Comparison of ENCODE assay signal across 17 cellular contexts in the genomic region with DNA sequence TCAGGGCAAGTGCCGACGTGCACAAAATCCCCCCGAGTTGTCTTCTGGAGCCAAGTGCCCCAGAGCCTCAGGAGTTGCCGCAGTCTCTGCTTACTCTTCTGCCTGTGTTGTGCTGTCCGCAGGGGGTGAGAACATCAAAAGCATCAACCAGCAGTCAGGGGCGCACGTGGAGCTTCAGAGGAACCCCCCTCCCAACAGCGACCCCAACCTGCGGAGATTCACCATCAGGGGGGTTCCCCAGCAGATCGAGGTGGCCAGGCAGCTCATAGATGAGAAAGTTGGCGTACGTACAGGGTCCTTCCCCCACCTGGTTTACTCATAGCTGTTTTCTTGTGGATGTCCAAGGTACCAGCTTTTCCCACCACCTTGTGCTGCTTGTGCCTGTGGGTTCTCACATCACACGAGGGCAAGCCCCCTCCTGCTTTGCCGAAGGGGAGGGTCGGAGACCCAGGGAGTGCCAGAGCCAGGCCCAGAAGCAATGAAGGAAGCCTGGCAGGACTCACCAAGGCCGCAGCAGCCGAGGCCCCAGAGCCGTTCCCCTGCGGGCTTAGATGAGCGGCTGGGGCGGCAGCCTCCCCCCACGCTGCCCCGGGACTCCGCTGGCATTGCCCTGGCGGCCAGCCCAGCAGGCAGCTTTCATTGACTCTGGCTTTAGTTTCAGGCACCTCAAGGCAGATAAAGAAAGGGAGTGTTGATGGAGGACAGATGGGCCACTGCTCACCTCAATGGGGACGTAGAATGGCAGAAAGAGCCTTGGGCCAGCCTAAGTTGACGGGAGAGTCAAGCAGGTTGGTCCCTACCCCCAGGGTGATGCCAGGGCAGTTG. TPM values are rescaled to one million over a fixed set of nuclear protein-coding genes. Genes with fewer than 3 reads are reported as not detected.
"Had no signal": no experiment of that assay in that cellular context is flagged by ENCODE, and none has a peak within 500 bp of the region (broad histone marks: within the 10 kb centered on the region; RNA-seq: fewer than 3 reads in every experiment).

No MANE protein-coding gene starts in this region.

- ATAC-seq: activated T-helper 17 cell treated with anti-CD3 and anti-CD28 coated beads, Interleukin-2, amount 50 U/mL, for 72 hours; gastrocnemius medialis; left colon; stimulated activated effector memory CD8-positive, alpha-beta T cell treated with anti-CD3 and anti-CD28 coated beads, Interleukin-12 subunit alpha, Interleukin-12 subunit beta, amount 100 ng/mL, for 72 hours had no signal

- H3K27ac Mint-ChIP-seq: activated naive CD4-positive, alpha-beta T cell treated with anti-CD3 and anti-CD28 coated beads, Interleukin-2, amount 10 ng/mL, durations not matched to agents 7 days and 5 days; activated T-helper 17 cell treated with anti-CD3 and anti-CD28 coated beads, Interleukin-2, amount 50 U/mL, for 72 hours; memory B cell; stimulated activated effector memory CD8-positive, alpha-beta T cell treated with anti-CD3 and anti-CD28 coated beads, Interleukin-12 subunit alpha, Interleukin-12 subunit beta, amount 100 ng/mL, for 72 hours had no signal

- H3K9me3 Mint-ChIP-seq: activated naive CD4-positive, alpha-beta T cell treated with anti-CD3 and anti-CD28 coated beads, Interleukin-2, amount 10 ng/mL, durations not matched to agents 7 days and 5 days; activated T-helper 17 cell treated with anti-CD3 and anti-CD28 coated beads, Interleukin-2, amount 50 U/mL, for 72 hours; central memory CD8-positive, alpha-beta T cell; memory B cell; stimulated activated effector memory CD8-positive, alpha-beta T cell treated with anti-CD3 and anti-CD28 coated beads, Interleukin-12 subunit alpha, Interleukin-12 subunit beta, amount 100 ng/mL, for 72 hours had no signal

- H3K27me3 Mint-ChIP-seq: activated naive CD4-positive, alpha-beta T cell treated with anti-CD3 and anti-CD28 coated beads, Interleukin-2, amount 10 ng/mL, durations not matched to agents 7 days and 5 days; activated T-helper 17 cell treated with anti-CD3 and anti-CD28 coated beads, Interleukin-2, amount 50 U/mL, for 72 hours; central memory CD8-positive, alpha-beta T cell; memory B cell had no signal

- DNase-seq: activated CD4-positive, alpha-beta T cell treated with anti-CD3 and anti-CD28 coated beads for 48 hours; activated naive CD4-positive, alpha-beta T cell treated with anti-CD3 and anti-CD28 coated beads, Interleukin-2, amount 10 ng/mL, durations not matched to agents 7 days and 5 days; activated T-cell treated with anti-CD3 and anti-CD28 coated beads for 4 hours; adrenal gland; cortex of kidney; effector CD8-positive, alpha-beta T cell; gastrocnemius medialis; left colon; retina; small intestine; tibial artery had no signal

- H3K4me3 Mint-ChIP-seq: activated naive CD4-positive, alpha-beta T cell treated with anti-CD3 and anti-CD28 coated beads, Interleukin-2, amount 10 ng/mL, durations not matched to agents 7 days and 5 days; activated T-helper 17 cell treated with anti-CD3 and anti-CD28 coated beads, Interleukin-2, amount 50 U/mL, for 72 hours; central memory CD8-positive, alpha-beta T cell; memory B cell; stimulated activated effector memory CD8-positive, alpha-beta T cell treated with anti-CD3 and anti-CD28 coated beads, Interleukin-12 subunit alpha, Interleukin-12 subunit beta, amount 100 ng/mL, for 72 hours had no signal

- H3K4me1 Mint-ChIP-seq: activated naive CD4-positive, alpha-beta T cell treated with anti-CD3 and anti-CD28 coated beads, Interleukin-2, amount 10 ng/mL, durations not matched to agents 7 days and 5 days; activated T-helper 17 cell treated with anti-CD3 and anti-CD28 coated beads, Interleukin-2, amount 50 U/mL, for 72 hours; central memory CD8-positive, alpha-beta T cell; memory B cell; stimulated activated effector memory CD8-positive, alpha-beta T cell treated with anti-CD3 and anti-CD28 coated beads, Interleukin-12 subunit alpha, Interleukin-12 subunit beta, amount 100 ng/mL, for 72 hours had no signal

RNA-seq across cellular contexts. Expression of a gene that starts 33.7 kb away (rescaled TPM):
- total RNA-seq: gastrocnemius medialis; left colon; T-helper 1 cell treated with Interleukin-12 subunit alpha and Interleukin-12 subunit beta and Interleukin-4 antibody, amounts not matched to agents 30 ng/mL and 1 ng/mL, for 36 hours; vagina had no signal
